In the genomic region with DNA sequence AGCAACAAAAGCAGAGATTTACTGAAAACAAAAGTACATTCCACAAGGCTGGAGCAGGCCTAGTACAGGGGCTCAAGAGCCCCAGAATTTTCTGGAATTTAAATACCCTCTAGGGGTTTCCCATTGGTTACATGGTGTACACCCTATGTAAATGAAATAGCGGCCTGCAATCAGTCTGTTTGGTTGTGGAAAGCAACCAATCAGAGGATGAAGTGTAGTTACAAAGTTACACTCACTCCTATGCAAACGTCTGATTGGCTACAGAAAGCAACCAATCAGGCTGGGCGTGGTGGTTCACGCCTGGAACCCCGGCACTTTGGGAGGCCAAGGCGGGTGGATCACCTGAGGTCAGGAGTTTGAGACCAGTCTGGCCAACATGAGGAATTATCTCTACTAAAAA, we compare ENCODE assay signal across 18 cellular contexts. TPM values are rescaled to one million over a fixed set of nuclear protein-coding genes. Genes with fewer than 3 reads are reported as not detected.
DNase-seq lines count a peak whose midpoint lies in the region; ATAC-seq, FAIRE-seq and TF ChIP-seq lines count a peak whose summit lies in the region.
"Had no signal": no experiment of that assay in that cellular context is flagged by ENCODE, and none has a peak within 500 bp of the region (broad histone marks: within the 10 kb centered on the region; RNA-seq: fewer than 3 reads in every experiment).

No MANE protein-coding gene starts in this region.

- BruUV-seq in HCT116 (replicated peaks; lab: Mats Ljungman, UMichigan), result no TSS peak

- H3K9ac ChIP-seq in HCT116 (ENCODE audit: low read length), result no peak overlapping the region

- no peak overlapping the region for H3K27ac Mint-ChIP-seq in stimulated activated naive CD8-positive, alpha-beta T cell treated with anti-CD3 and anti-CD28 coated beads, Interleukin-15, amount 100 ng/mL, for 72 hours
- H3K27ac Mint-ChIP-seq in CD4-positive, alpha-beta T cell, result no peak overlapping the region
- H3K27ac Mint-ChIP-seq: activated CD8-positive, alpha-beta T cell treated with anti-CD3 and anti-CD28 coated beads, Interleukin-2, amount 10 ng/mL, durations not matched to agents 7 days and 5 days had no signal

- H3K9me2 ChIP-seq in HCT116 (ENCODE audit: insufficient read depth), result no peaks in the 10 kb centered on the region

- DNase-seq in HCT116 (ENCODE audit: low read depth, low spot score) (peak; percentile 33), left colon (no peak)
- no peak for DNase-seq in stimulated activated naive CD8-positive, alpha-beta T cell treated with anti-CD3 and anti-CD28 coated beads, Interleukin-15, amount 100 ng/mL, for 72 hours
- DNase-seq in CD4-positive, alpha-beta T cell, result no peak
- no peak for DNase-seq in activated CD4-positive, alpha-beta T cell treated with anti-CD3 and anti-CD28 coated beads, Interleukin-2, amount 50 U/mL, for 4 hours
- DNase-seq: activated CD8-positive, alpha-beta T cell treated with anti-CD3 and anti-CD28 coated beads, Interleukin-2, amount 10 ng/mL, durations not matched to agents 7 days and 5 days; aorta; DMS79 treated with DMSO at 0.1 percent for 48 hours; dorsolateral prefrontal cortex; midbrain; NCI-H1105 treated with DMSO at 0.1 percent for 48 hours; NCI-H446 treated with DMSO at 0.1 percent for 48 hours; psoas muscle; Right ventricle myocardium superior had no signal

- no peaks in the 10 kb centered on the region for H3K36me3 ChIP-seq in HCT116 (ENCODE audit: control insufficient read depth in 1 of 2, insufficient read depth in 2 of 2, low read length in 2 of 2)
- H3K36me3 ChIP-seq: suprapubic skin had no signal

- FAIRE-seq in TTC549 (lab: Jason Lieb, UNC), result peak; percentile 20

- peak overlapping the region; percentile 81 for H3K27ac ChIP-seq in 22Rv1
- H3K27ac ChIP-seq in HCT116 (ENCODE audit: low read depth, low read length), result peak overlapping the region; percentile 59; the same call in 1 of the 2 replicates
- no peak overlapping the region for H3K27ac ChIP-seq in CD4-positive, alpha-beta T cell (ENCODE audit: low read depth, low read length)
- H3K27ac ChIP-seq: dorsolateral prefrontal cortex, psoas muscle, suprapubic skin had no signal

- no peak for TF ChIP-seq POLR2A in HCT116 (IDR thresholded peaks at IDR 0.05; ENCODE audit: borderline replicate concordance, extremely low read depth, insufficient read depth, insufficient read length)

- no peaks in the 10 kb centered on the region for H4K20me1 ChIP-seq in HCT116 (ENCODE audit: insufficient read depth)

- H2AFZ ChIP-seq in HCT116 (ENCODE audit: low read depth, low read length, poor library complexity, severe bottlenecking), result no peak overlapping the region

- ATAC-seq in HCT116 (peak; percentile 59), left colon (peak; percentile 22), HG03432 (IDR thresholded peaks at IDR 0.05; ENCODE audit: unreplicated experiment) (no peak)
- ATAC-seq in stimulated activated naive CD8-positive, alpha-beta T cell treated with anti-CD3 and anti-CD28 coated beads, Interleukin-15, amount 100 ng/mL, for 72 hours, result no peak
- no peak for ATAC-seq in CD4-positive, alpha-beta T cell (ENCODE audit: poor library complexity)
- ATAC-seq: activated CD8-positive, alpha-beta T cell treated with anti-CD3 and anti-CD28 coated beads, Interleukin-2, amount 10 ng/mL, durations not matched to agents 7 days and 5 days; psoas muscle had no signal

- H3K4me3 ChIP-seq in HCT116 (replicated peaks in 1 of 2; ENCODE audit: low read depth in 1 of 2, low read length in 2 of 2), result no peak overlapping the region
- H3K4me3 ChIP-seq: dorsolateral prefrontal cortex, psoas muscle, suprapubic skin had no signal

- RAD21 ChIA-PET in HCT116 (lab: Charles Lee; ENCODE audit: low non-redundant PET in 1 of 2, low total read pairs in 2 of 2, uncharacterized antibody in 2 of 2, unreplicated experiment in 2 of 2), result no interaction called here

- no peak for TF ChIP-seq CTCF in 22Rv1 (IDR thresholded peaks at IDR 0.05)
- TF ChIP-seq CTCF in HCT116 (IDR thresholded peaks at IDR 0.05 in 2 of 3, conservative IDR thresholded peaks at IDR 0.05 in 1 of 3; ENCODE audit: borderline replicate concordance in 1 of 3, insufficient read depth in 1 of 3, low read depth in 2 of 3, low read length in 2 of 3), result no peak
- TF ChIP-seq CTCF in CD4-positive, alpha-beta T cell (IDR thresholded peaks at IDR 0.05), result no peak

- no peaks in the 10 kb centered on the region for H3K36me3 Mint-ChIP-seq in CD4-positive, alpha-beta T cell (ENCODE audit: low read depth)

- H3K4me2 ChIP-seq in HCT116 (ENCODE audit: low read length), result peak overlapping the region; percentile 44

- intact Hi-C loops in HCT116 (cut with micrococcal nuclease), result no loop called here
- intact Hi-C loops in left colon (cut with DNase I, micrococcal nuclease), result no loop called here
- intact Hi-C loops in CD4-positive, alpha-beta T cell (cut with DNase I, micrococcal nuclease), result no loop called here

- no peak for TF ChIP-seq RAD21 in HCT116 (IDR thresholded peaks at IDR 0.05; ENCODE audit: low read depth)

- CTCF ChIA-PET in HCT116 (lab: Charles Lee), result no interaction called here
- CTCF ChIA-PET in CD4-positive, alpha-beta T cell (lab: Charles Lee), result no interaction called here

- H3K79me2 ChIP-seq in HCT116 (ENCODE audit: insufficient read depth, low read length), result no peaks in the 10 kb centered on the region

- no peak overlapping the region for H3K4me3 Mint-ChIP-seq in stimulated activated naive CD8-positive, alpha-beta T cell treated with anti-CD3 and anti-CD28 coated beads, Interleukin-15, amount 100 ng/mL, for 72 hours
- no peak overlapping the region for H3K4me3 Mint-ChIP-seq in CD4-positive, alpha-beta T cell
- H3K4me3 Mint-ChIP-seq: activated CD8-positive, alpha-beta T cell treated with anti-CD3 and anti-CD28 coated beads, Interleukin-2, amount 10 ng/mL, durations not matched to agents 7 days and 5 days had no signal

- POLR2A ChIA-PET in HCT116 (lab: Charles Lee), result interaction anchor here (1.1 to 2.2 kb wide), 5 partner anchors 11 to 200 kb away, joined by 3 to 41 read pairs (median 6); a partner anchor contains a TSS
- POLR2A ChIA-PET in CD4-positive, alpha-beta T cell (lab: Charles Lee), result no interaction called here

- H3K27me3 Mint-ChIP-seq in stimulated activated naive CD8-positive, alpha-beta T cell treated with anti-CD3 and anti-CD28 coated beads, Interleukin-15, amount 100 ng/mL, for 72 hours, result no peaks in the 10 kb centered on the region
- H3K27me3 Mint-ChIP-seq in CD4-positive, alpha-beta T cell, result no peaks in the 10 kb centered on the region

- H3K9me3 Mint-ChIP-seq in stimulated activated naive CD8-positive, alpha-beta T cell treated with anti-CD3 and anti-CD28 coated beads, Interleukin-15, amount 100 ng/mL, for 72 hours, result no peaks in the 10 kb centered on the region
- H3K9me3 Mint-ChIP-seq in CD4-positive, alpha-beta T cell, result no peaks in the 10 kb centered on the region

- no peaks in the 10 kb centered on the region for H3K9me3 ChIP-seq in HCT116 (ENCODE audit: control insufficient read depth in 1 of 2, insufficient read depth in 1 of 2, low read depth in 1 of 2, low read length in 2 of 2)
- no peaks in the 10 kb centered on the region for H3K9me3 ChIP-seq in CD4-positive, alpha-beta T cell (ENCODE audit: control insufficient read depth, low read length)
- H3K9me3 ChIP-seq: psoas muscle, suprapubic skin had no signal

- no peaks in the 10 kb centered on the region for H3K4me1 Mint-ChIP-seq in stimulated activated naive CD8-positive, alpha-beta T cell treated with anti-CD3 and anti-CD28 coated beads, Interleukin-15, amount 100 ng/mL, for 72 hours
- H3K4me1 Mint-ChIP-seq in CD4-positive, alpha-beta T cell (ENCODE audit: low read depth), result no peaks in the 10 kb centered on the region

- H3K4me1 ChIP-seq in HCT116 (ENCODE audit: control insufficient read depth in 1 of 2, insufficient read depth in 2 of 2, low read length in 2 of 2), result peaks cover 3 to 24% of the 10 kb centered on the region in 2 experiments; a peak in 3 of 4 replicates
- H3K4me1 ChIP-seq: psoas muscle, suprapubic skin had no signal

- H3K27me3 ChIP-seq in HCT116 (ENCODE audit: insufficient read depth, low read length), result no peaks in the 10 kb centered on the region
- H3K27me3 ChIP-seq in CD4-positive, alpha-beta T cell (ENCODE audit: control insufficient read depth, insufficient read depth, low read length), result no peaks in the 10 kb centered on the region
- H3K27me3 ChIP-seq: suprapubic skin had no signal

TF ChIP-seq in HCT116, 20 proteins besides CTCF, POLR2A, EP300 and RAD21 (continues in another document):
- TF ChIP-seq SP1 (IDR thresholded peaks at IDR 0.05; ENCODE audit: low read depth) (no peak), SRF (IDR thresholded peaks at IDR 0.05; ENCODE audit: low read depth) (no peak), FOSL1 (IDR thresholded peaks at IDR 0.05; ENCODE audit: low read depth) (no peak), CEBPB (IDR thresholded peaks at IDR 0.05; ENCODE audit: low read depth) (no peak), EZH2 (IDR thresholded peaks at IDR 0.05) (no peak), EZH2phosphoT487 (IDR thresholded peaks at IDR 0.05; ENCODE audit: borderline replicate concordance) (no peak), YY1 (IDR thresholded peaks at IDR 0.05; ENCODE audit: extremely low read depth, insufficient replicate concordance, low read depth, low read length) (no peak)
- TF ChIP-seq, protein P1, sequence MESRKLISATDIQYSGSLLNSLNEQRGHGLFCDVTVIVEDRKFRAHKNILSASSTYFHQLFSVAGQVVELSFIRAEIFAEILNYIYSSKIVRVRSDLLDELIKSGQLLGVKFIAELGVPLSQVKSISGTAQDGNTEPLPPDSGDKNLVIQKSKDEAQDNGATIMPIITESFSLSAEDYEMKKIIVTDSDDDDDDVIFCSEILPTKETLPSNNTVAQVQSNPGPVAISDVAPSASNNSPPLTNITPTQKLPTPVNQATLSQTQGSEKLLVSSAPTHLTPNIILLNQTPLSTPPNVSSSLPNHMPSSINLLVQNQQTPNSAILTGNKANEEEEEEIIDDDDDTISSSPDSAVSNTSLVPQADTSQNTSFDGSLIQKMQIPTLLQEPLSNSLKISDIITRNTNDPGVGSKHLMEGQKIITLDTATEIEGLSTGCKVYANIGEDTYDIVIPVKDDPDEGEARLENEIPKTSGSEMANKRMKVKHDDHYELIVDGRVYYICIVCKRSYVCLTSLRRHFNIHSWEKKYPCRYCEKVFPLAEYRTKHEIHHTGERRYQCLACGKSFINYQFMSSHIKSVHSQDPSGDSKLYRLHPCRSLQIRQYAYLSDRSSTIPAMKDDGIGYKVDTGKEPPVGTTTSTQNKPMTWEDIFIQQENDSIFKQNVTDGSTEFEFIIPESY (IDR thresholded peaks at IDR 0.05; ENCODE audit: extremely low read depth, insufficient replicate concordance, low read length), result no peak

RNA-seq across cellular contexts. Expression of a gene that starts 13.8 kb away (rescaled TPM):
- total RNA-seq in HCT116 (2021; ENCODE audit: unreplicated experiment), result 22.9 TPM
- polyA plus RNA-seq in HCT116 (2012), result 6.8 and 9.9 TPM in 2 replicates
- total RNA-seq in left colon, result 1 to 10 TPM; 7.7 to 9.7 TPM
- 10 to 100 TPM; 17.2 to 17.5 TPM for total RNA-seq in CD4-positive, alpha-beta T cell

RNA-seq across cellular contexts. Expression of a gene that starts 53.0 kb away (rescaled TPM):
- total RNA-seq in HCT116 (2021; ENCODE audit: unreplicated experiment) (24.8 TPM), left colon (10 to 100 TPM; 50.4 to 52.0 TPM)
- 7.5 and 9.6 TPM in 2 replicates for polyA plus RNA-seq in HCT116 (2012)
- total RNA-seq in CD4-positive, alpha-beta T cell, result 10 to 100 TPM; 60.2 to 65.2 TPM

RNA-seq across cellular contexts. Expression of a gene that starts 60.0 kb away (rescaled TPM):
- total RNA-seq in HCT116 (2021; ENCODE audit: unreplicated experiment) (9.6 TPM), left colon (10 to 100 TPM; 16.0 to 16.5 TPM)
- 4.7 and 6.2 TPM in 2 replicates for polyA plus RNA-seq in HCT116 (2012)
- total RNA-seq in CD4-positive, alpha-beta T cell, result 1 to 10 TPM; 3.8 to 4.6 TPM

Comparison
In these comparisons a context has a peak if more than half of its experiments do, and no peak if none do; other contexts are left out.
1. ATAC-seq: peak in HCT116 (single experiment) and left colon (single experiment); none in HG03432 (single experiment), stimulated activated naive CD8-positive, alpha-beta T cell treated with anti-CD3 and anti-CD28 coated beads, Interleukin-15, amount 100 ng/mL, for 72 hours (single experiment) and CD4-positive, alpha-beta T cell (single experiment).